ENCODE assay signal across 1 cellular context in the genomic region with DNA sequence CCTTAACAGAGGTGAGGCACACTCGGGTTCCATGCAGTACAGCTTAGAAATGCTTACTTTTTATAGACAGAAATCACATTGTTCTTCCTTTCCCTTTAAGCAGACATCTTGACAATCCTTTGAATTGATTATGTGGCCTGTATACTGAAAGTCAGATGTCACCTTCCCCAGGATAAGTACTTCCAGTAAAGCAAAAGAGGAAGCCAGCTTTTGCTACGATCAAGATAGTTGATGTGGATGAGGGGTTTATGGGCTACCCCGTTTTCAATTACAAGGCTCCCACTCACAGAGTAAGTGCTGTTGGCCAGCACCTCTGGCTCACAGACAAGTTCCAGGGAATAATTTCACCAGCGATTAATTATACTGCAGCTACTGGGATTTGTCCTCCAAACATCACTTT.
TF ChIP-seq lines count a peak whose summit lies in the region.

No MANE protein-coding gene starts in this region.

TF ChIP-seq in SK-N-SH, 30 proteins besides CTCF, POLR2A, EP300 and RAD21 (continued from another document):
- TF ChIP-seq, protein P1, sequence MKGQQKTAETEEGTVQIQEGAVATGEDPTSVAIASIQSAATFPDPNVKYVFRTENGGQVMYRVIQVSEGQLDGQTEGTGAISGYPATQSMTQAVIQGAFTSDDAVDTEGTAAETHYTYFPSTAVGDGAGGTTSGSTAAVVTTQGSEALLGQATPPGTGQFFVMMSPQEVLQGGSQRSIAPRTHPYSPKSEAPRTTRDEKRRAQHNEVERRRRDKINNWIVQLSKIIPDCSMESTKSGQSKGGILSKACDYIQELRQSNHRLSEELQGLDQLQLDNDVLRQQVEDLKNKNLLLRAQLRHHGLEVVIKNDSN (IDR thresholded peaks at IDR 0.05; ENCODE audit: borderline replicate concordance, low read depth), result no peak
- TF ChIP-seq MXI1 (IDR thresholded peaks at IDR 0.05; ENCODE audit: low read depth, low read length) (no peak), CHD2 (IDR thresholded peaks at IDR 0.05; ENCODE audit: low read length, partially characterized antibody) (no peak), FOSL2 (IDR thresholded peaks at IDR 0.05; ENCODE audit: borderline replicate concordance, low read depth) (no peak), NRF1 (IDR thresholded peaks at IDR 0.05; ENCODE audit: low read depth, low read length) (no peak), EZH2phosphoT487 (IDR thresholded peaks at IDR 0.05; ENCODE audit: borderline replicate concordance, low read depth) (no peak), FOXM1 (IDR thresholded peaks at IDR 0.05; ENCODE audit: low read depth) (no peak), TEAD4 (IDR thresholded peaks at IDR 0.05; ENCODE audit: borderline replicate concordance, insufficient read depth) (no peak), ZBTB33 (IDR thresholded peaks at IDR 0.05; ENCODE audit: borderline replicate concordance, low read depth) (no peak), RFX5 (IDR thresholded peaks at IDR 0.05; ENCODE audit: low read length) (no peak)
